25 cellular contexts compared by ENCODE assay signal in genomic region chr4:108742451-108742850, GRCh38. TPM values are rescaled to one million over a fixed set of nuclear protein-coding genes. Genes with fewer than 3 reads are reported as not detected.
DNase-seq lines count a peak whose midpoint lies in the region; ATAC-seq lines count a peak whose summit lies in the region.
"Had no signal": no experiment of that assay in that cellular context is flagged by ENCODE, and none has a peak within 500 bp of the region (broad histone marks: within the 10 kb centered on the region; RNA-seq: fewer than 3 reads in every experiment).

No MANE protein-coding gene starts in this region.

- no peaks in the 10 kb centered on the region for H3K36me3 ChIP-seq in effector memory CD4-positive, alpha-beta T cell (ENCODE audit: control insufficient read depth, insufficient read depth, low read length)
- H3K36me3 ChIP-seq: HAP-1, MG63 had no signal

- H3K4me1 ChIP-seq in effector memory CD4-positive, alpha-beta T cell (ENCODE audit: control insufficient read depth, insufficient read depth, low read length, poor library complexity, severe bottlenecking), result no peaks in the 10 kb centered on the region
- H3K4me1 ChIP-seq: HAP-1 had no signal

- H3K4me3 ChIP-seq in effector memory CD4-positive, alpha-beta T cell (ENCODE audit: insufficient read depth, low read depth, low read length, poor library complexity, severe bottlenecking), result no peak overlapping the region
- H3K4me3 ChIP-seq: GM23248, HAP-1, MG63 had no signal

- intact Hi-C loops in sciatic nerve (cut with DNase I), result no loop called here

- DNase-seq in Ammon's horn (ENCODE audit: low spot score) (peak; percentile 40), caudate nucleus (lab: John Stamatoyannopoulos, UW) (peak in 1 of 61 donors; percentile 56), medulla oblongata (ENCODE audit: extremely low spot score) (peak; percentile 40), sciatic nerve (ENCODE audit: low spot score) (no peak), GF-D8 (lab: John Stamatoyannopoulos, UW) (no peak), 8988T (no peak)
- no peak for DNase-seq in effector memory CD4-positive, alpha-beta T cell
- DNase-seq: ACHN, Calu3, DMS153, DND-41, GM23248, HFFc6, IMR-90, KG1, MG63, NCI-H2029, NCI-H446, NCI-H526, SHP77 had no signal

- no peaks in the 10 kb centered on the region for H3K9me3 ChIP-seq in effector memory CD4-positive, alpha-beta T cell (ENCODE audit: control insufficient read depth, low read length)
- H3K9me3 ChIP-seq: HAP-1, MG63 had no signal

- ATAC-seq in sciatic nerve (peak; percentile 30), HG02759 (IDR thresholded peaks at IDR 0.05; ENCODE audit: unreplicated experiment) (no peak)
- ATAC-seq: Panc1 had no signal

- no peaks in the 10 kb centered on the region for H3K27me3 ChIP-seq in effector memory CD4-positive, alpha-beta T cell (replicated peaks; ENCODE audit: control insufficient read depth, insufficient read depth, low read length, poor library complexity, severe bottlenecking)
- H3K27me3 ChIP-seq: MG63 had no signal

- peak overlapping the region; percentile 87 for H3K27ac ChIP-seq in caudate nucleus (ENCODE audit: low read depth, low read length)
- H3K27ac ChIP-seq in effector memory CD4-positive, alpha-beta T cell (ENCODE audit: insufficient read depth, low read length, poor library complexity, severe bottlenecking), result no peak overlapping the region
- H3K27ac ChIP-seq: 22Rv1, GM23248, RWPE1 had no signal

RNA-seq across cellular contexts. Expression of gene ETNPPL, which starts 20.4 kb away (rescaled TPM):
- total RNA-seq in sciatic nerve, result 8.3 TPM
- total RNA-seq: GM23248, HFFc6, IMR-90 had no signal

Comparison
In these comparisons a context has a peak if more than half of its experiments do, and no peak if none do; other contexts are left out.
1. DNase-seq: peak in Ammon's horn (single experiment) and medulla oblongata (single experiment); none in sciatic nerve (single experiment), effector memory CD4-positive, alpha-beta T cell (0 of 3), GF-D8 (single experiment) and 8988T (single experiment).